In the genomic region with DNA sequence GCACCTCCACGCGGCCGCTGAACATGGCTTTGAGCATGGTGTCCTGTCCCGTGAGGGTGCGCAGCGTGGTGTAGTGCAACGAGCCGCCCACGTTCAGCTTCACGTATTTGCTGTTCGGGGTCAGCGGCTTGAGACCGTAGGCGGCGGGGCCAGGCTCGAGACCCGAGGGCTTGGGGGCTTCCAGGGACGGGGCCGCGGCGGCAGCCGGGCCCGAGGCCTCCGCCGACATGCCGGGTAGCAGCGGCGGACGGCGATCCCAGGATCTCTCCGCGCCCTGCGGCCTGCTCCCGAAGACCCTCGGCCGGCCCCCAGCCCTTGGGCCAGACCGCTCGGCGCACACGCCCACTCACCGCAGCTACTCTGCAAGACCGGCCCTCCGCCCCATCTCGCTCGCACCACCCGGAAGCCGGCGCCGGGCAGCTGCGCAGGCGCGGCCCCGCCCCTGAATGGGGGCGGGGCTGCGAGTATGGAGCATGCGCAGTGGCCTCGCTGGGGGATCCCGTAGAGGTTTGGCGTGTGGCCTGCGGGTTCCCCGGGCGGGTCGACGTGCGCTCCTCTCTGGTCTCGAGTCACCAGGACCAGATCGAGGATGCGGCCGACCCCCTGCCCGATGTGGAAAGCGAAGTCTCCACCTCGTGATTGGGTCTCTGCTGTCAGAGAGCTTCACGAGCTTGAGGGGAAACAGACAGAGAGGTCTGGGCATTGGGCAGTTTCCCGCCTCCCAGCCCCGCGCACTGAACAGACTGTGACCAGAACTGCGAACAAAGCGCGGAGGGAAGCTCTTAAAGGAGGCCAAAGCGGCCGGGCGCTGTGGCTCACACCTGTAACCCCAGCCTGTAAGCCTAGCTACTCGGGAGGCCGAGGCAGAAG, we compare ENCODE assay signal across 1 cellular context.
TF ChIP-seq lines count a peak whose summit lies in the region.

Gene KCTD13, minus strand, starts transcription at position 422 of the 870 bp plus-strand sequence. Its CDS starts 193 bp downstream, at position 229.

TF ChIP-seq in HEK293, 187 proteins besides CTCF, POLR2A, EP300 and RAD21 (continued from another document and continues in another):
- peak; percentile 64 for TF ChIP-seq ZNF639 (tag by site-specific recombination; IDR thresholded peaks at IDR 0.05)
- no peak for TF ChIP-seq ZNF621 (tag by site-specific recombination; IDR thresholded peaks at IDR 0.05)
- TF ChIP-seq ZNF350 (tag by site-specific recombination; IDR thresholded peaks at IDR 0.05): no peak
- peak; percentile 70; the same call in 1 of the 2 replicates for TF ChIP-seq ZNF561 (tag by site-specific recombination; IDR thresholded peaks at IDR 0.05; ENCODE audit: borderline replicate concordance)
- peak; percentile 60; the same call in 1 of the 2 replicates for TF ChIP-seq ZNF324 (tag by site-specific recombination; IDR thresholded peaks at IDR 0.05)
- no peak for TF ChIP-seq ZNF624 (tag by site-specific recombination; IDR thresholded peaks at IDR 0.05)
- no peak; the same call in 1 of the 2 replicates for TF ChIP-seq KLF16 (tag by site-specific recombination; IDR thresholded peaks at IDR 0.05)
- no peak for TF ChIP-seq ZFP37 (tag by site-specific recombination; IDR thresholded peaks at IDR 0.05)
- no peak for TF ChIP-seq SETDB1 (IDR thresholded peaks at IDR 0.05; ENCODE audit: insufficient read length, low read length)
- no peak for TF ChIP-seq ZNF654 (tag by site-specific recombination; IDR thresholded peaks at IDR 0.05; ENCODE audit: low read depth)
- no peak for TF ChIP-seq PRDM6 (tag by site-specific recombination; IDR thresholded peaks at IDR 0.05)
- TF ChIP-seq ZNF2 (tag by site-specific recombination; IDR thresholded peaks at IDR 0.05): peak; percentile 84
- TF ChIP-seq ZNF433 (tag by site-specific recombination; IDR thresholded peaks at IDR 0.05; ENCODE audit: low read depth): no peak
- no peak for TF ChIP-seq RBAK (tag by site-specific recombination; IDR thresholded peaks at IDR 0.05)
- peak; percentile 28; the same call in 1 of the 2 replicates for TF ChIP-seq ZNF239 (tag by site-specific recombination; IDR thresholded peaks at IDR 0.05)
- no peak for TF ChIP-seq ZFP3 (tag by site-specific recombination; IDR thresholded peaks at IDR 0.05; ENCODE audit: low read depth)
- TF ChIP-seq, protein P1, sequence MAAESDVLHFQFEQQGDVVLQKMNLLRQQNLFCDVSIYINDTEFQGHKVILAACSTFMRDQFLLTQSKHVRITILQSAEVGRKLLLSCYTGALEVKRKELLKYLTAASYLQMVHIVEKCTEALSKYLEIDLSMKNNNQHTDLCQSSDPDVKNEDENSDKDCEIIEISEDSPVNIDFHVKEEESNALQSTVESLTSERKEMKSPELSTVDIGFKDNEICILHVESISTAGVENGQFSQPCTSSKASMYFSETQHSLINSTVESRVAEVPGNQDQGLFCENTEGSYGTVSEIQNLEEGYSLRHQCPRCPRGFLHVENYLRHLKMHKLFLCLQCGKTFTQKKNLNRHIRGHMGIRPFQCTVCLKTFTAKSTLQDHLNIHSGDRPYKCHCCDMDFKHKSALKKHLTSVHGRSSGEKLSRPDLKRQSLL (tag by site-specific recombination; IDR thresholded peaks at IDR 0.05): no peak
- no peak for TF ChIP-seq ZNF354C (tag by site-specific recombination; IDR thresholded peaks at IDR 0.05; ENCODE audit: borderline replicate concordance, low read depth)
- TF ChIP-seq BCL11B (tag by site-specific recombination; IDR thresholded peaks at IDR 0.05; ENCODE audit: low read depth): no peak
- no peak for TF ChIP-seq ZNF776 (tag by site-specific recombination; IDR thresholded peaks at IDR 0.05; ENCODE audit: borderline replicate concordance)
- peak; percentile 53; the same call in 1 of the 2 replicates for TF ChIP-seq ZNF610 (tag by site-specific recombination; IDR thresholded peaks at IDR 0.05; ENCODE audit: borderline replicate concordance)
- TF ChIP-seq ZNF707 (tag by site-specific recombination; IDR thresholded peaks at IDR 0.05): no peak
- TF ChIP-seq ZNF155 (tag by site-specific recombination; IDR thresholded peaks at IDR 0.05): no peak
- TF ChIP-seq ZSCAN5A (tag by site-specific recombination; IDR thresholded peaks at IDR 0.05): peak; percentile 39; the same call in 1 of the 2 replicates
- no peak for TF ChIP-seq ZNF473 (tag by site-specific recombination; IDR thresholded peaks at IDR 0.05)
- TF ChIP-seq, protein P2, sequence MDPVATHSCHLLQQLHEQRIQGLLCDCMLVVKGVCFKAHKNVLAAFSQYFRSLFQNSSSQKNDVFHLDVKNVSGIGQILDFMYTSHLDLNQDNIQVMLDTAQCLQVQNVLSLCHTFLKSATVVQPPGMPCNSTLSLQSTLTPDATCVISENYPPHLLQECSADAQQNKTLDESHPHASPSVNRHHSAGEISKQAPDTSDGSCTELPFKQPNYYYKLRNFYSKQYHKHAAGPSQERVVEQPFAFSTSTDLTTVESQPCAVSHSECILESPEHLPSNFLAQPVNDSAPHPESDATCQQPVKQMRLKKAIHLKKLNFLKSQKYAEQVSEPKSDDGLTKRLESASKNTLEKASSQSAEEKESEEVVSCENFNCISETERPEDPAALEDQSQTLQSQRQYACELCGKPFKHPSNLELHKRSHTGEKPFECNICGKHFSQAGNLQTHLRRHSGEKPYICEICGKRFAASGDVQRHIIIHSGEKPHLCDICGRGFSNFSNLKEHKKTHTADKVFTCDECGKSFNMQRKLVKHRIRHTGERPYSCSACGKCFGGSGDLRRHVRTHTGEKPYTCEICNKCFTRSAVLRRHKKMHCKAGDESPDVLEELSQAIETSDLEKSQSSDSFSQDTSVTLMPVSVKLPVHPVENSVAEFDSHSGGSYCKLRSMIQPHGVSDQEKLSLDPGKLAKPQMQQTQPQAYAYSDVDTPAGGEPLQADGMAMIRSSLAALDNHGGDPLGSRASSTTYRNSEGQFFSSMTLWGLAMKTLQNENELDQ (tag by site-specific recombination; IDR thresholded peaks at IDR 0.05; ENCODE audit: low read depth): peak; percentile 81; the same call in 1 of the 2 replicates
- TF ChIP-seq OSR2 (tag by site-specific recombination; IDR thresholded peaks at IDR 0.05): no peak
- TF ChIP-seq ZNF548 (tag by site-specific recombination; IDR thresholded peaks at IDR 0.05): no peak
- TF ChIP-seq, protein P3, sequence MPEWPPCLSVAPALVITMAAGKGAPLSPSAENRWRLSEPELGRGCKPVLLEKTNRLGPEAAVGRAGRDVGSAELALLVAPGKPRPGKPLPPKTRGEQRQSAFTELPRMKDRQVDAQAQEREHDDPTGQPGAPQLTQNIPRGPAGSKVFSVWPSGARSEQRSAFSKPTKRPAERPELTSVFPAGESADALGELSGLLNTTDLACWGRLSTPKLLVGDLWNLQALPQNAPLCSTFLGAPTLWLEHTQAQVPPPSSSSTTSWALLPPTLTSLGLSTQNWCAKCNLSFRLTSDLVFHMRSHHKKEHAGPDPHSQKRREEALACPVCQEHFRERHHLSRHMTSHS (tag by site-specific recombination; IDR thresholded peaks at IDR 0.05): no peak; the same call in 1 of the 2 replicates
- no peak for TF ChIP-seq ZNF571 (tag by site-specific recombination; IDR thresholded peaks at IDR 0.05)
- no peak for TF ChIP-seq ZNF280D (tag by site-specific recombination; IDR thresholded peaks at IDR 0.05)
- TF ChIP-seq ZNF560 (tag by site-specific recombination; IDR thresholded peaks at IDR 0.05; ENCODE audit: borderline replicate concordance): no peak
- 0 out of 2 replicates have a peak, but pooled peaks have one; percentile 19 for TF ChIP-seq TRIM28 (IDR thresholded peaks at IDR 0.05; ENCODE audit: borderline replicate concordance, low read length)
- TF ChIP-seq ZNF585B (tag by site-specific recombination; IDR thresholded peaks at IDR 0.05): no peak
- TF ChIP-seq GFI1B (tag by site-specific recombination; IDR thresholded peaks at IDR 0.05): 0 out of 2 replicates have a peak, but pooled peaks have one; percentile 40
- no peak for TF ChIP-seq ZNF426 (tag by site-specific recombination; IDR thresholded peaks at IDR 0.05)
- TF ChIP-seq ZBTB11 (tag by site-specific recombination; conservative IDR thresholded peaks at IDR 0.05; ENCODE audit: low read depth): peak; percentile 32; the same call in 1 of the 2 replicates
